In genomic region chr1:150566589-150567340, GRCh38 we compare ENCODE assay signal across 10 cellular contexts. TPM values are rescaled to one million over a fixed set of nuclear protein-coding genes. Genes with fewer than 3 reads are reported as not detected.
DNase-seq lines count a peak whose midpoint lies in the region; ATAC-seq and TF ChIP-seq lines count a peak whose summit lies in the region.
"Had no signal": no experiment of that assay in that cellular context is flagged by ENCODE, and none has a peak within 500 bp of the region (broad histone marks: within the 10 kb centered on the region; RNA-seq: fewer than 3 reads in every experiment).

No MANE protein-coding gene starts in this region.

- ATAC-seq in HG03571 (IDR thresholded peaks at IDR 0.05; ENCODE audit: unreplicated experiment) (no peak), HG02571 (IDR thresholded peaks at IDR 0.05; ENCODE audit: unreplicated experiment) (no peak)

- H3K27me3 Mint-ChIP-seq in neural crest cell (ENCODE audit: low read depth): no peaks in the 10 kb centered on the region

- H3K27me3 ChIP-seq in BLaER1 (no peaks in the 10 kb centered on the region), duodenal mucosa (ENCODE audit: control insufficient read depth in 1 of 2, insufficient read depth in 2 of 2, low read length in 2 of 2) (no peaks in the 10 kb centered on the region)

- intact Hi-C loops in OCI-LY7 (cut with micrococcal nuclease; ENCODE audit: unreplicated experiment): loop anchor here (10.0 kb wide), 1 partner anchor 202 kb away; the partner anchor contains the start of gene RPRD2

- POLR2A ChIA-PET in OCI-LY7 (lab: Charles Lee): interaction anchor here (0.7 to 10.5 kb wide), 4 partner anchors 9 to 507 kb away, joined by 3 to 260 read pairs (median 6); partner anchors contain the start of gene MCL1

- CTCF ChIA-PET in OCI-LY7 (lab: Charles Lee; ENCODE audit: unreplicated experiment): no interaction called here

- H3K4me2 ChIP-seq in BLaER1: peak overlapping the region; percentile 100
- peak overlapping the region; percentile 78 for H3K4me2 ChIP-seq in OCI-LY7 (ENCODE audit: low read length)

- H3K79me2 ChIP-seq in OCI-LY7 (ENCODE audit: insufficient read depth, low read depth, low read length): peaks cover 52% of the 10 kb centered on the region; the same call in 1 of the 2 replicates

- H3K9me3 ChIP-seq in BLaER1 (no peaks in the 10 kb centered on the region), OCI-LY7 (ENCODE audit: low read length) (no peaks in the 10 kb centered on the region), duodenal mucosa (ENCODE audit: control insufficient read depth in 1 of 2, low read length in 2 of 2) (no peaks in the 10 kb centered on the region)

- H3K36me3 ChIP-seq in BLaER1 (peaks cover 19% of the 10 kb centered on the region), OCI-LY7 (ENCODE audit: insufficient read depth, low read length) (peaks cover 22% of the 10 kb centered on the region), duodenal mucosa (ENCODE audit: control insufficient read depth in 1 of 2, insufficient read depth in 2 of 2, low read length in 2 of 2) (peaks cover 0 to 16% of the 10 kb centered on the region in 2 donors)

- H3K4me1 ChIP-seq in BLaER1 (peaks cover 87% of the 10 kb centered on the region), OCI-LY7 (ENCODE audit: insufficient read depth, low read length, poor library complexity, severe bottlenecking) (peaks cover 95% of the 10 kb centered on the region), duodenal mucosa (ENCODE audit: control insufficient read depth in 1 of 2, insufficient read depth in 2 of 2, low read length in 2 of 2) (peaks cover 57 to 84% of the 10 kb centered on the region in 2 donors)

- peak overlapping the region; percentile 89 for H3K27ac ChIP-seq in BLaER1
- peak overlapping the region; percentile 99 for H3K27ac ChIP-seq in OCI-LY7 (ENCODE audit: low read depth, low read length, poor library complexity, severe bottlenecking)
- H3K27ac ChIP-seq in duodenal mucosa (ENCODE audit: low read depth, low read length): peak overlapping the region; percentile 67

- H3K27ac Mint-ChIP-seq in neural crest cell (ENCODE audit: unreplicated experiment): peak overlapping the region; percentile 76

- H4K20me1 ChIP-seq in BLaER1 (peaks cover 78% of the 10 kb centered on the region), OCI-LY7 (ENCODE audit: insufficient read depth, low read length) (no peaks in the 10 kb centered on the region)

- no peak overlapping the region for H2AFZ ChIP-seq in OCI-LY7 (ENCODE audit: low read length)

- peaks cover 3% of the 10 kb centered on the region for H3K36me3 Mint-ChIP-seq in neural crest cell (ENCODE audit: low read depth)

- BruUV-seq in OCI-LY7 (replicated peaks; lab: Mats Ljungman, UMichigan): no TSS peak

- DNase-seq in OCI-LY7 (ENCODE audit: low spot score): no peak
- DNase-seq in neural crest cell (ENCODE audit: low read depth, low spot score): no peak
- DNase-seq in nucleus accumbens (lab: John Stamatoyannopoulos, UW): no peak
- no peak for DNase-seq in NCI-H748 treated with DMSO at 0.1 percent for 48 hours (lab: John Stamatoyannopoulos, UW)

- TF ChIP-seq CTCF in OCI-LY7 (conservative IDR thresholded peaks at IDR 0.05; ENCODE audit: low read length) (no peak), neural crest cell (conservative IDR thresholded peaks at IDR 0.05) (no peak)

- peaks cover 63% of the 10 kb centered on the region for H3K4me1 Mint-ChIP-seq in neural crest cell

- H3K9me2 ChIP-seq in OCI-LY7 (ENCODE audit: insufficient read depth, low read length): no peaks in the 10 kb centered on the region

- H3K4me3 Mint-ChIP-seq in neural crest cell: no peak overlapping the region

- no peaks in the 10 kb centered on the region for H3K9me3 Mint-ChIP-seq in neural crest cell

- H3K9ac ChIP-seq in BLaER1 (peak overlapping the region; percentile 58), duodenal mucosa (ENCODE audit: low read depth in 1 of 2, low read length in 2 of 2) (peak overlapping the region; percentile 48 to 71)

- H3K4me3 ChIP-seq in BLaER1 (peak overlapping the region; percentile 54), OCI-LY7 (ENCODE audit: low read depth, low read length, poor library complexity, severe bottlenecking) (peak overlapping the region; percentile 57), duodenal mucosa (ENCODE audit: low read depth in 1 of 2, low read length in 2 of 2) (peak overlapping the region; percentile 43 to 56)

RNA-seq across cellular contexts. Expression of gene MCL1, which starts 12.6 kb away (rescaled TPM):
- 102 and 125 TPM in 2 replicates for total RNA-seq in OCI-LY7 (2014; rRNA removed; shearing (Covaris generic))
- total RNA-seq in OCI-LY7 (2022) (144 and 157 TPM in 2 replicates), neural crest cell (179 and 186 TPM in 2 replicates)

RNA-seq across cellular contexts. Expression of gene ADAMTSL4, which starts 17.6 kb away (rescaled TPM):
- not detected in 2 replicates for total RNA-seq in OCI-LY7 (2014; rRNA removed; shearing (Covaris generic))
- total RNA-seq in OCI-LY7 (2022) (0.24 TPM in 1 of 2 replicates, not detected in the other), neural crest cell (0.32 and 0.44 TPM in 2 replicates)

RNA-seq across cellular contexts. Expression of gene FALEC, which starts 51.2 kb away (rescaled TPM):
- total RNA-seq in OCI-LY7 (2014; rRNA removed; shearing (Covaris generic)): 0.47 and 2.8 TPM in 2 replicates
- total RNA-seq in OCI-LY7 (2022): 1.9 and 2.7 TPM in 2 replicates
- total RNA-seq in neural crest cell: 1.2 and 1.3 TPM in 2 replicates
- total RNA-seq: subcutaneous adipose tissue; T-helper 2 cell treated with Interferon-gamma antibody and Interleukin-4, amounts not matched to agents 100 ng/mL and 5 ng/mL, for 36 hours had no signal

RNA-seq across cellular contexts. Expression of gene ECM1, which starts 58.9 kb away (rescaled TPM):
- total RNA-seq in OCI-LY7 (2014; rRNA removed; shearing (Covaris generic)): 0.70 and 2.0 TPM in 2 replicates
- total RNA-seq in OCI-LY7 (2022) (2.7 and 3.8 TPM in 2 replicates), neural crest cell (5.3 and 5.5 TPM in 2 replicates)
